13 cellular contexts compared by ENCODE assay signal in genomic region chr20:49823152-49823847, GRCh38. TPM values are rescaled to one million over a fixed set of nuclear protein-coding genes. Genes with fewer than 3 reads are reported as not detected.
A peak's percentile ranks its signal among the peaks of the same experiment; 100 is the strongest.
DNase-seq lines count a peak whose midpoint lies in the region; ATAC-seq and TF ChIP-seq lines count a peak whose summit lies in the region.
"Had no signal": no experiment of that assay in that cellular context is flagged by ENCODE, and none has a peak within 500 bp of the region (broad histone marks: within the 10 kb centered on the region; RNA-seq: fewer than 3 reads in every experiment).

No MANE protein-coding gene starts in this region.

- no peak for TF ChIP-seq EP300 in stomach (IDR thresholded peaks at IDR 0.05)

- DNase-seq in activated CD8-positive, alpha-beta memory T cell treated with anti-CD3 and anti-CD28 coated beads, Interleukin-2, amount 10 ng/mL, durations not matched to agents 7 days and 5 days = no peak
- DNase-seq in activated CD8-positive, alpha-beta memory T cell treated with anti-CD3 and anti-CD28 coated beads, Interleukin-2, amount 50 U/mL, for 48 hours = no peak
- DNase-seq in activated B cell treated with CpG ODN at 0.5 μM for 24 hours (no peak), left kidney (ENCODE audit: low read depth, low spot score) (peak; percentile 18), stomach (no peak), sciatic nerve (ENCODE audit: low spot score) (no peak), NCI-H82 treated with DMSO at 0.1 percent for 48 hours (lab: John Stamatoyannopoulos, UW; ENCODE audit: unreplicated experiment) (no peak)
- DNase-seq: cortex of kidney; NCI-H187; SK-N-SH; stimulated activated CD4-positive, alpha-beta T cell treated with anti-CD3 and anti-CD28 coated beads, Interleukin-1b, Interleukin-23, amount 100 ng/mL, for 48 hours; tibial artery had no signal

- peaks cover 18 to 57% (median 28%) of the 10 kb centered on the region in 4 donors for H3K4me1 ChIP-seq in stomach

- H3K27ac ChIP-seq in stomach = peak overlapping the region; percentile 19 to 76 (median 41)
- H3K27ac ChIP-seq: tibial artery had no signal

- peaks cover 31% of the 10 kb centered on the region for H3K4me1 Mint-ChIP-seq in activated CD8-positive, alpha-beta memory T cell treated with anti-CD3 and anti-CD28 coated beads, Interleukin-2, amount 10 ng/mL, durations not matched to agents 7 days and 5 days
- H3K4me1 Mint-ChIP-seq in activated B cell treated with CpG ODN at 0.5 μM for 24 hours = peaks cover 46% of the 10 kb centered on the region

- H3K27ac Mint-ChIP-seq in activated CD8-positive, alpha-beta memory T cell treated with anti-CD3 and anti-CD28 coated beads, Interleukin-2, amount 10 ng/mL, durations not matched to agents 7 days and 5 days = peak overlapping the region; percentile 4
- H3K27ac Mint-ChIP-seq in activated B cell treated with CpG ODN at 0.5 μM for 24 hours = peak overlapping the region; percentile 82

- TF ChIP-seq POLR2A in stomach (IDR thresholded peaks at IDR 0.05) = no peak

- no peak for TF ChIP-seq CTCF in activated B cell treated with CpG ODN at 0.5 μM for 24 hours (IDR thresholded peaks at IDR 0.05)
- TF ChIP-seq CTCF in stomach (IDR thresholded peaks at IDR 0.05) = no peak

- intact Hi-C loops in activated B cell treated with CpG ODN at 0.5 μM for 24 hours (cut with micrococcal nuclease) = loop anchor here (1.0 kb wide), 2 partner anchors 9 to 212 kb away; no protein-coding TSS in a partner anchor
- intact Hi-C loops in stomach (cut with DNase I; ENCODE audit: low total_unique reads) = no loop called here
- intact Hi-C loops in sciatic nerve (cut with DNase I) = no loop called here

- H3K36me3 Mint-ChIP-seq in activated CD8-positive, alpha-beta memory T cell treated with anti-CD3 and anti-CD28 coated beads, Interleukin-2, amount 10 ng/mL, durations not matched to agents 7 days and 5 days = peaks cover 51% of the 10 kb centered on the region
- H3K36me3 Mint-ChIP-seq in activated B cell treated with CpG ODN at 0.5 μM for 24 hours (ENCODE audit: low read depth) = peaks cover 79% of the 10 kb centered on the region

- no peaks in the 10 kb centered on the region for H3K27me3 ChIP-seq in stomach
- H3K27me3 ChIP-seq: tibial artery had no signal

- ATAC-seq in activated CD8-positive, alpha-beta memory T cell treated with anti-CD3 and anti-CD28 coated beads, Interleukin-2, amount 10 ng/mL, durations not matched to agents 7 days and 5 days = peak; percentile 60
- peak; percentile 81 for ATAC-seq in activated B cell treated with CpG ODN at 0.5 μM for 24 hours (ENCODE audit: low read depth)
- ATAC-seq in sciatic nerve = no peak
- no peak for ATAC-seq in GM18498 (IDR thresholded peaks at IDR 0.05; ENCODE audit: unreplicated experiment)

- POLR2A ChIA-PET in activated B cell treated with CpG ODN at 0.5 μM for 24 hours (lab: Charles Lee) = interaction anchor here (1.2 to 4.7 kb wide), 8 partner anchors 11 to 113 kb away, joined by 3 to 49 read pairs (median 6); partner anchors contain the start of gene SLC9A8

- H3K4me3 Mint-ChIP-seq in activated CD8-positive, alpha-beta memory T cell treated with anti-CD3 and anti-CD28 coated beads, Interleukin-2, amount 10 ng/mL, durations not matched to agents 7 days and 5 days = no peak overlapping the region
- peak overlapping the region; percentile 25 for H3K4me3 Mint-ChIP-seq in activated B cell treated with CpG ODN at 0.5 μM for 24 hours

- H3K27me3 Mint-ChIP-seq in activated CD8-positive, alpha-beta memory T cell treated with anti-CD3 and anti-CD28 coated beads, Interleukin-2, amount 10 ng/mL, durations not matched to agents 7 days and 5 days = no peaks in the 10 kb centered on the region
- H3K27me3 Mint-ChIP-seq in activated B cell treated with CpG ODN at 0.5 μM for 24 hours = no peaks in the 10 kb centered on the region

- CTCF ChIA-PET in activated CD8-positive, alpha-beta memory T cell treated with anti-CD3 and anti-CD28 coated beads, Interleukin-2, amount 10 ng/mL, durations not matched to agents 7 days and 5 days (lab: Charles Lee) = interaction anchor here (1.2 kb wide), 2 partner anchors 15 to 22 kb away, joined by 3 read pairs; no protein-coding TSS in a partner anchor
- CTCF ChIA-PET in activated B cell treated with CpG ODN at 0.5 μM for 24 hours (lab: Charles Lee) = interaction anchor here (2.2 to 4.5 kb wide), 3 partner anchors 21 to 214 kb away, joined by 7 to 28 read pairs (median 20); no protein-coding TSS in a partner anchor

- 14 to 40% (median 22%) methylated on average over 2 of the region's 2 CpGs for WGBS in stomach, 5 donors

- no peak overlapping the region for H3K4me3 ChIP-seq in stomach
- H3K4me3 ChIP-seq: tibial artery had no signal

- peaks cover 5 to 69% (median 59%) of the 10 kb centered on the region in 4 donors for H3K36me3 ChIP-seq in stomach

- H3K9me3 ChIP-seq in stomach = no peaks in the 10 kb centered on the region
- H3K9me3 ChIP-seq: SK-N-SH, tibial artery had no signal

- no peaks in the 10 kb centered on the region for H3K9me3 Mint-ChIP-seq in activated CD8-positive, alpha-beta memory T cell treated with anti-CD3 and anti-CD28 coated beads, Interleukin-2, amount 10 ng/mL, durations not matched to agents 7 days and 5 days (ENCODE audit: low read depth)
- H3K9me3 Mint-ChIP-seq in activated B cell treated with CpG ODN at 0.5 μM for 24 hours = no peaks in the 10 kb centered on the region

RNA-seq across cellular contexts. Expression of gene SLC9A8, which starts 10.7 kb away (rescaled TPM):
- total RNA-seq in activated CD8-positive, alpha-beta memory T cell treated with anti-CD3 and anti-CD28 coated beads, Interleukin-2, amount 10 ng/mL, durations not matched to agents 7 days and 5 days = 10 to 100 TPM; 16.3 to 24.9 TPM
- total RNA-seq in activated B cell treated with CpG ODN at 0.5 μM for 24 hours = 49.2 and 65.7 TPM in 2 replicates
- total RNA-seq in stomach = 10 to 100 TPM in 4 of 5 donors, 1 to 10 TPM in 1; 2.7 to 21.0 (median 17.2) TPM
- 1 to 10 TPM; 2.3 to 9.8 (median 2.7) TPM for polyA plus RNA-seq in stomach
- 14.4 TPM for total RNA-seq in sciatic nerve

Comparison
In these comparisons a context has a peak if more than half of its experiments do, and no peak if none do; other contexts are left out.
1. ATAC-seq: peak in activated CD8-positive, alpha-beta memory T cell treated with anti-CD3 and anti-CD28 coated beads, Interleukin-2, amount 10 ng/mL, durations not matched to agents 7 days and 5 days (single experiment) and activated B cell treated with CpG ODN at 0.5 μM for 24 hours (single experiment); none in sciatic nerve (single experiment) and GM18498 (single experiment).